Comparison of ENCODE assay signal across 11 cellular contexts in genomic region chr17:74450231-74450630, GRCh38. TPM values are rescaled to one million over a fixed set of nuclear protein-coding genes. Genes with fewer than 3 reads are reported as not detected.
"Had no signal": no experiment of that assay in that cellular context is flagged by ENCODE, and none has a peak within 500 bp of the region (broad histone marks: within the 10 kb centered on the region; RNA-seq: fewer than 3 reads in every experiment).

No MANE protein-coding gene starts in this region.

- H3K36me3 Mint-ChIP-seq: natural killer cell treated with Interleukin-12 subunit alpha and Interleukin-12 subunit beta and Interleukin-15 and Interleukin-18, amount 100 ng/mL, for 72 hours had no signal

- H3K4me3 ChIP-seq: colonic mucosa, SJCRH30 had no signal

- H3K4me3 Mint-ChIP-seq: activated CD4-positive, alpha-beta memory T cell treated with anti-CD3 and anti-CD28 coated beads, Interleukin-2, amount 10 ng/mL, durations not matched to agents 7 days and 5 days; natural killer cell treated with Interleukin-12 subunit alpha and Interleukin-12 subunit beta and Interleukin-15 and Interleukin-18, amount 100 ng/mL, for 72 hours had no signal

- H3K9me3 Mint-ChIP-seq: activated CD4-positive, alpha-beta memory T cell treated with anti-CD3 and anti-CD28 coated beads, Interleukin-2, amount 10 ng/mL, durations not matched to agents 7 days and 5 days; natural killer cell treated with Interleukin-12 subunit alpha and Interleukin-12 subunit beta and Interleukin-15 and Interleukin-18, amount 100 ng/mL, for 72 hours had no signal

- DNase-seq: activated CD4-positive, alpha-beta memory T cell treated with anti-CD3 and anti-CD28 coated beads, Interleukin-2, amount 10 ng/mL, durations not matched to agents 7 days and 5 days; activated CD4-positive, CD25-positive, alpha-beta regulatory T cell treated with anti-CD3 and anti-CD28 coated beads, Interleukin-2, amount 50 U/mL, for 72 hours; activated T-cell treated with anti-CD3 and anti-CD28 coated beads, Interleukin-2, amount 50 U/mL, for 48 hours; colonic mucosa; effector memory CD4-positive, alpha-beta T cell; hypothalamus; SJCRH30; small intestine had no signal

- H3K36me3 ChIP-seq: colonic mucosa, SJCRH30 had no signal

- H3K27me3 Mint-ChIP-seq: natural killer cell treated with Interleukin-12 subunit alpha and Interleukin-12 subunit beta and Interleukin-15 and Interleukin-18, amount 100 ng/mL, for 72 hours had no signal

- H3K27me3 ChIP-seq: colonic mucosa had no signal

- H3K9me3 ChIP-seq: colonic mucosa, SJCRH30 had no signal

- H3K27ac Mint-ChIP-seq: activated CD4-positive, alpha-beta memory T cell treated with anti-CD3 and anti-CD28 coated beads, Interleukin-2, amount 10 ng/mL, durations not matched to agents 7 days and 5 days had no signal

- ATAC-seq: natural killer cell treated with Interleukin-12 subunit alpha and Interleukin-12 subunit beta and Interleukin-15 and Interleukin-18, amount 100 ng/mL, for 72 hours had no signal

- H3K27ac ChIP-seq: colonic mucosa, SJCRH30 had no signal

RNA-seq across cellular contexts. Expression of gene CD300A, which starts 16.2 kb away (rescaled TPM):
- total RNA-seq: astrocyte, osteocyte, SJCRH30 had no signal

RNA-seq across cellular contexts. Expression of gene GPRC5C, which starts 18.3 kb away (rescaled TPM):
- total RNA-seq: SJCRH30 had no signal
